8 cellular contexts compared by ENCODE assay signal in the genomic region with DNA sequence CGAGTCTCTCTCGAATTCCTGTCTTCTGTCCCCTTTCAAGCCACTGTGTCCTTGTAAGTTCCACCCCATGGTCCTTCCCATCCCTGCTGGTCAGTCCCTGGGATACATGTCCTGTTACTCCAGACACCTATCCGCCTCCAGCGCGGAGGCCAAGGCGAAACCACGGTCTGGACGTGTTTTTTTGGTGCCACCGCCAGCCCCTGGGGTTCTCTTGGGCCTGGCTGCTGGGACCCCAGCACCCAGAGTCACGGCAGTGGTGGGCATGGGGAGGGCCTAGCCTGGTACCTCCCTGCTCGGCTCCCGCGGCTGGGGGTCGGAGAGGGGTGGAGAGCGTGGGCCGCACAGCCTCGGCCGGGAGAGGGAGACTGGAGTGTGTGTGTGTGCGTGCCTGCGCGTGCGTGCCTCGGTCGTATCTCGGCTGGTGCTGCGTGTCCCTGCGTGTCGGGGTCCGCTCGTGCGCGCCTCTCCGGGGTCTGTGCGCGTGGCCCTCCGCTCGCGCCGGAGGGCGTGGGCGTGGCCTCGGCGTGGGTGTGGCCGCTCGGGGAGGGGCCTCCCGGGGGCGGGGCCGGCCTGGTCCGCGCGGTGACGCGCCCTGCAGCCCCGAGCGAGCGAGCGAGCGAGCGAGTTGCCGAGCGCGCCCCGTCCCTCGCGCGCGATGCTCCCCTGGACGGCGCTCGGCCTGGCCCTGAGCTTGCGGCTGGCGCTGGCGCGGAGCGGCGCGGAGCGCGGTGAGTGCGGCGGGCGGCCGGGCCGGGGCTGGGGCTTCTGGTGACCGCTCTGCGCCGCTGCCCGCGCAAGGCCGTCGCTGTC. TPM values are rescaled to one million over a fixed set of nuclear protein-coding genes. Genes with fewer than 3 reads are reported as not detected.
DNase-seq lines count a peak whose midpoint lies in the region; ATAC-seq, FAIRE-seq and TF ChIP-seq lines count a peak whose summit lies in the region.

A gene with protein sequence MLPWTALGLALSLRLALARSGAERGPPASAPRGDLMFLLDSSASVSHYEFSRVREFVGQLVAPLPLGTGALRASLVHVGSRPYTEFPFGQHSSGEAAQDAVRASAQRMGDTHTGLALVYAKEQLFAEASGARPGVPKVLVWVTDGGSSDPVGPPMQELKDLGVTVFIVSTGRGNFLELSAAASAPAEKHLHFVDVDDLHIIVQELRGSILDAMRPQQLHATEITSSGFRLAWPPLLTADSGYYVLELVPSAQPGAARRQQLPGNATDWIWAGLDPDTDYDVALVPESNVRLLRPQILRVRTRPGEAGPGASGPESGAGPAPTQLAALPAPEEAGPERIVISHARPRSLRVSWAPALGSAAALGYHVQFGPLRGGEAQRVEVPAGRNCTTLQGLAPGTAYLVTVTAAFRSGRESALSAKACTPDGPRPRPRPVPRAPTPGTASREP (plus strand): TSS at position 597 of the 810 bp plus-strand sequence. CDS start 59 bp downstream, at position 656.

- POLR2A ChIA-PET in Panc1 (lab: Charles Lee): no interaction called here

- peaks cover 62% of the 10 kb centered on the region for H3K4me1 ChIP-seq in Panc1 (ENCODE audit: control insufficient read depth, insufficient read depth, low read length)

- no peak for FAIRE-seq in RCC 7860 (lab: Jason Lieb, UNC)

- peak; percentile 37 for ATAC-seq in Panc1
- peak; percentile 59 for ATAC-seq in omental fat pad (ENCODE audit: low FRiP score)

- intact Hi-C loops in Panc1 (cut with micrococcal nuclease; ENCODE audit: unreplicated experiment): loop anchor here (5.0 kb wide), 1 partner anchor 33 kb away; no protein-coding TSS in a partner anchor

- H3K4me3 Mint-ChIP-seq in activated naive CD8-positive, alpha-beta T cell: peak within 1 kb of the TSS; percentile 67

- no peaks in the 10 kb centered on the region for H3K9me3 Mint-ChIP-seq in activated naive CD8-positive, alpha-beta T cell (ENCODE audit: low read depth)

- BruUV-seq in Panc1 (replicated peaks; lab: Mats Ljungman, UMichigan): no TSS peak

- peak within 1 kb of the TSS; percentile 99 for H3K27ac ChIP-seq in Panc1 (ENCODE audit: low read length)

- H3K36me3 Mint-ChIP-seq in activated naive CD8-positive, alpha-beta T cell: no peaks in the 10 kb centered on the region

- H3K36me3 ChIP-seq in Panc1 (ENCODE audit: control insufficient read depth, insufficient read depth, low read length): peaks cover 2% of the 10 kb centered on the region; the same call in 1 of the 2 replicates

- no peak within 1 kb of the TSS for H3K27ac Mint-ChIP-seq in activated naive CD8-positive, alpha-beta T cell

- DNase-seq in SHP77 (lab: John Stamatoyannopoulos, UW): peak; percentile 35 to 65
- DNase-seq in SHP77 treated with DMSO at 0.1 percent for 48 hours (lab: John Stamatoyannopoulos, UW): no peak
- no peak for DNase-seq in Panc1 (ENCODE audit: low read depth, low spot score)
- no peak for DNase-seq in glomerular endothelial cell (ENCODE audit: extremely low read depth, low read depth, low spot score)
- peak; percentile 50 for DNase-seq in omental fat pad (ENCODE audit: low spot score)
- peak; percentile 65 for DNase-seq in superior temporal gyrus (ENCODE audit: extremely low spot score)
- no peak for DNase-seq in RCC 7860 (ENCODE audit: low spot score)

- in situ Hi-C loops in Panc1 (cut with HindIII; ENCODE audit: low pct_unique_long_range_greater_than_20kb, low sequenced_read_pairs): no loop called here

- H3K9me3 ChIP-seq in Panc1 (ENCODE audit: control insufficient read depth, insufficient read depth, low read depth, low read length): no peaks in the 10 kb centered on the region

- no peaks in the 10 kb centered on the region for H3K27me3 Mint-ChIP-seq in activated naive CD8-positive, alpha-beta T cell

- H3K4me3 ChIP-seq in Panc1 (ENCODE audit: low read depth in 2 of 2, low read length in 2 of 2): peak within 1 kb of the TSS; percentile 76 to 87

- CTCF ChIA-PET in Panc1 (lab: Charles Lee): no interaction called here

- H3K4me1 Mint-ChIP-seq in activated naive CD8-positive, alpha-beta T cell (ENCODE audit: low read depth): peaks cover 8% of the 10 kb centered on the region

- no peak for TF ChIP-seq CTCF in Panc1 (IDR thresholded peaks at IDR 0.05)
- no peak for TF ChIP-seq CTCF in omental fat pad (IDR thresholded peaks at IDR 0.05)

- H3K27me3 ChIP-seq in Panc1 (ENCODE audit: control insufficient read depth, insufficient read depth, low read length): no peaks in the 10 kb centered on the region

RNA-seq across cellular contexts. Expression of the gene that starts here (rescaled TPM):
- 858 TPM for total RNA-seq in Panc1 (2021; ENCODE audit: unreplicated experiment)
- 1,549 TPM for polyA plus RNA-seq in Panc1 (2012; ENCODE audit: insufficient read length)
- 21.4 and 34.8 TPM in 2 replicates for total RNA-seq in glomerular endothelial cell
- 10 to 100 TPM in 3 of 4 donors, 1 to 10 TPM in 1; 6.8 to 21.1 (median 13.8) TPM for total RNA-seq in omental fat pad

Comparison
In these comparisons a context has a peak if more than half of its experiments do, and no peak if none do; other contexts are left out.
1. RNA of the gene that starts here (total RNA-seq): 858 TPM in Panc1 (single experiment); 21.4 to 34.8 TPM in glomerular endothelial cell and 6.8 to 21.1 TPM in omental fat pad; every median in the first group is over 10 times any median in the second.
2. DNase-seq: peak in SHP77 (2 of 2), omental fat pad (single experiment) and superior temporal gyrus (single experiment); none in SHP77 treated with DMSO at 0.1 percent for 48 hours (single experiment), Panc1 (single experiment), glomerular endothelial cell (single experiment) and RCC 7860 (single experiment).